In genomic region chr2:34004936-34005335, GRCh38 we compare ENCODE assay signal across 17 cellular contexts.
DNase-seq lines count a peak whose midpoint lies in the region; ATAC-seq and TF ChIP-seq lines count a peak whose summit lies in the region.
"Had no signal": no experiment of that assay in that cellular context is flagged by ENCODE, and none has a peak within 500 bp of the region (broad histone marks: within the 10 kb centered on the region; RNA-seq: fewer than 3 reads in every experiment).

No MANE protein-coding gene starts in this region.

- H3K9ac ChIP-seq in mesenchymal stem cell (ENCODE audit: low read length), result no peak overlapping the region
- H3K9ac ChIP-seq in Karpas-422 (ENCODE audit: low read length), result no peak overlapping the region

- 75% methylated on average over 6 of the region's 6 CpGs for WGBS in mesenchymal stem cell

- no peak overlapping the region for H2BK120ac ChIP-seq in mesenchymal stem cell (ENCODE audit: low read depth, low read length)

- H3K4me1 Mint-ChIP-seq in mesothelial cell of epicardium, result no peaks in the 10 kb centered on the region

- no peak for TF ChIP-seq CTCF in dorsolateral prefrontal cortex (IDR thresholded peaks at IDR 0.05 in 54 of 56, conservative IDR thresholded peaks at IDR 0.05 in 2 of 56; ENCODE audit: low read depth in 1 of 56, partially characterized antibody in 56 of 56)
- no peak for TF ChIP-seq CTCF in mesothelial cell of epicardium (IDR thresholded peaks at IDR 0.05; ENCODE audit: unreplicated experiment)

- H3K9me2 ChIP-seq in Karpas-422 (replicated peaks; ENCODE audit: insufficient read depth, low read length), result no peaks in the 10 kb centered on the region

- H4K20me1 ChIP-seq in Karpas-422 (ENCODE audit: insufficient read depth, low read depth, low read length), result no peaks in the 10 kb centered on the region

- no peak overlapping the region for H4K91ac ChIP-seq in mesenchymal stem cell (ENCODE audit: low read length)

- H3K4ac ChIP-seq in mesenchymal stem cell (ENCODE audit: low read depth in 1 of 2, low read length in 2 of 2), result no peak overlapping the region

- H3K36me3 Mint-ChIP-seq in mesothelial cell of epicardium, result no peaks in the 10 kb centered on the region

- H3K79me1 ChIP-seq in mesenchymal stem cell (replicated peaks; ENCODE audit: low read length, poor library complexity, severe bottlenecking), result no peaks in the 10 kb centered on the region

- no peak overlapping the region for H2AK5ac ChIP-seq in mesenchymal stem cell (ENCODE audit: low read length, severe bottlenecking)

- H3K23ac ChIP-seq in mesenchymal stem cell (ENCODE audit: low read length in 2 of 2), result no peak overlapping the region

- H2BK15ac ChIP-seq in mesenchymal stem cell (ENCODE audit: low read depth, poor library complexity, severe bottlenecking), result no peak overlapping the region

- DNase-seq in NCI-H82 (lab: John Stamatoyannopoulos, UW) (peak; percentile 91), dorsolateral prefrontal cortex (peak in 5 of 10 donors; percentile 4 to 48 (median 41)), mesenchymal stem cell (no peak), substantia nigra (lab: John Stamatoyannopoulos, UW) (peak in 27 of 49 donors; percentile 0 to 40 (median 10)), mesothelial cell of epicardium (ENCODE audit: low spot score in 2 of 2, unreplicated experiment in 2 of 2) (no peak), Karpas-422 (no peak), middle frontal gyrus (ENCODE audit: extremely low spot score, low spot score) (no peak)
- DNase-seq: GF-D8, H7, MG63, NCI-H1092 treated with DMSO at 0.1 percent for 48 hours, NCI-H1694 treated with DMSO at 0.1 percent for 48 hours, NCI-H345, NCI-H69 had no signal

- peaks cover 0 to 4% (median 0%) of the 10 kb centered on the region in 45 donors for H3K27me3 ChIP-seq in dorsolateral prefrontal cortex
- H3K27me3 ChIP-seq in mesenchymal stem cell (ENCODE audit: control insufficient read depth in 1 of 2, insufficient read depth in 1 of 2, low read length in 2 of 2), result no peaks in the 10 kb centered on the region
- H3K27me3 ChIP-seq in Karpas-422 (ENCODE audit: low read length), result no peaks in the 10 kb centered on the region
- H3K27me3 ChIP-seq: MG63 had no signal

- peaks cover 2% of the 10 kb centered on the region for H3K27me3 Mint-ChIP-seq in mesothelial cell of epicardium (ENCODE audit: low read depth)

- intact Hi-C loops in dorsolateral prefrontal cortex (cut with DNase I), result loop anchor here in 1 of 2 donors (10.0 kb wide), 1 partner anchor 70 kb away; no protein-coding TSS in a partner anchor

- H3K4me3 Mint-ChIP-seq in mesothelial cell of epicardium, result no peak overlapping the region

- no peak overlapping the region for H4K8ac ChIP-seq in mesenchymal stem cell (ENCODE audit: low read length)

- H2AFZ ChIP-seq in mesenchymal stem cell (ENCODE audit: low read depth, low read length) (peak overlapping the region; percentile 4), Karpas-422 (ENCODE audit: low read length) (no peak overlapping the region)

- H3K36me3 ChIP-seq in mesenchymal stem cell (ENCODE audit: control insufficient read depth in 1 of 2, insufficient read depth in 2 of 2, low read depth in 1 of 2, low read length in 2 of 2), result no peaks in the 10 kb centered on the region
- no peaks in the 10 kb centered on the region for H3K36me3 ChIP-seq in Karpas-422 (ENCODE audit: insufficient read depth, low read length)
- H3K36me3 ChIP-seq: MG63 had no signal

- H3K4me2 ChIP-seq in mesenchymal stem cell (ENCODE audit: low read length, poor library complexity, severe bottlenecking) (no peak overlapping the region), Karpas-422 (ENCODE audit: low read depth, low read length, poor library complexity, severe bottlenecking) (no peak overlapping the region)
- H3K4me2 ChIP-seq: A549 had no signal

- no peaks in the 10 kb centered on the region for H3K4me1 ChIP-seq in mesenchymal stem cell (ENCODE audit: control insufficient read depth, insufficient read depth, low read depth, low read length)
- no peaks in the 10 kb centered on the region for H3K4me1 ChIP-seq in Karpas-422 (ENCODE audit: low read length)
- H3K4me1 ChIP-seq: A549 had no signal

- no peak overlapping the region for H2BK12ac ChIP-seq in mesenchymal stem cell (ENCODE audit: low read length in 2 of 2)

- no peaks in the 10 kb centered on the region for H3K9me3 Mint-ChIP-seq in mesothelial cell of epicardium

- H2BK5ac ChIP-seq in mesenchymal stem cell (ENCODE audit: low read depth, low read length, poor library complexity, severe bottlenecking), result no peak overlapping the region

- H3K4me3 ChIP-seq in dorsolateral prefrontal cortex (peak overlapping the region in 26 of 59 donors; percentile 2 to 43 (median 24)), mesenchymal stem cell (ENCODE audit: insufficient read depth in 1 of 2, low read depth in 1 of 2, low read length in 2 of 2) (no peak overlapping the region), Karpas-422 (ENCODE audit: low read length) (no peak overlapping the region)
- H3K4me3 ChIP-seq: A549, MG63 had no signal

- H3K27ac ChIP-seq in dorsolateral prefrontal cortex, result peak overlapping the region in 58 of 59 donors; percentile 6 to 90 (median 77)
- H3K27ac ChIP-seq in mesenchymal stem cell (ENCODE audit: low read length, poor library complexity, severe bottlenecking), result no peak overlapping the region
- peak overlapping the region; percentile 73 for H3K27ac ChIP-seq in substantia nigra (ENCODE audit: low read depth, low read length, poor library complexity, severe bottlenecking)
- no peak overlapping the region for H3K27ac ChIP-seq in Karpas-422 (ENCODE audit: low read length)
- H3K27ac ChIP-seq: A549, RWPE1 had no signal

- no peak overlapping the region for H3K27ac Mint-ChIP-seq in mesothelial cell of epicardium

- H3K14ac ChIP-seq in mesenchymal stem cell (ENCODE audit: low read length in 2 of 2), result no peak overlapping the region

- H3K9me3 ChIP-seq in mesenchymal stem cell (ENCODE audit: control insufficient read depth, low read length) (no peaks in the 10 kb centered on the region), Karpas-422 (ENCODE audit: low read length) (no peaks in the 10 kb centered on the region)
- H3K9me3 ChIP-seq: A549, MG63 had no signal

- H3K18ac ChIP-seq in mesenchymal stem cell (ENCODE audit: low read depth in 1 of 2, low read length in 2 of 2), result no peak overlapping the region

- no peaks in the 10 kb centered on the region for H3K79me2 ChIP-seq in Karpas-422 (ENCODE audit: low read length)

- no peak for ATAC-seq in GM21360 (IDR thresholded peaks at IDR 0.05; ENCODE audit: unreplicated experiment)
- ATAC-seq: A549 had no signal

Comparison
In these comparisons a context has a peak if more than half of its experiments do, and no peak if none do; other contexts are left out.
1. DNase-seq: peak in NCI-H82 (single experiment) and substantia nigra (27 of 49); none in mesenchymal stem cell (single experiment), mesothelial cell of epicardium (0 of 2), Karpas-422 (single experiment) and middle frontal gyrus (single experiment).
2. H3K27ac ChIP-seq: peak in dorsolateral prefrontal cortex (58 of 59) and substantia nigra (single experiment); none in mesenchymal stem cell (single experiment) and Karpas-422 (single experiment).